Comparison of ENCODE assay signal across 1 cellular context in genomic region chr19:44722131-44723121, GRCh38.
TF ChIP-seq lines count a peak whose summit lies in the region.

No MANE protein-coding gene starts in this region.

TF ChIP-seq in H1, 55 proteins besides CTCF, POLR2A, EP300 and RAD21:
- TF ChIP-seq CEBPB (IDR thresholded peaks at IDR 0.05; ENCODE audit: low read depth, low read length) = no peak
- no peak for TF ChIP-seq YY1 (IDR thresholded peaks at IDR 0.05; ENCODE audit: low read depth, low read length)
- TF ChIP-seq RFX5 (IDR thresholded peaks at IDR 0.05; ENCODE audit: borderline replicate concordance, low read depth, low read length) = no peak
- TF ChIP-seq, protein P1, sequence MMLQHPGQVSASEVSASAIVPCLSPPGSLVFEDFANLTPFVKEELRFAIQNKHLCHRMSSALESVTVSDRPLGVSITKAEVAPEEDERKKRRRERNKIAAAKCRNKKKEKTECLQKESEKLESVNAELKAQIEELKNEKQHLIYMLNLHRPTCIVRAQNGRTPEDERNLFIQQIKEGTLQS (IDR thresholded peaks at IDR 0.05; ENCODE audit: insufficient read depth, low read depth, low read length) = no peak
- no peak for TF ChIP-seq TAF7 (optimal IDR thresholded peaks at IDR 0.05; ENCODE audit: borderline replicate concordance, low read depth, low read length)
- no peak for TF ChIP-seq CHD2 (IDR thresholded peaks at IDR 0.05; ENCODE audit: low read length)
- TF ChIP-seq, protein P2, sequence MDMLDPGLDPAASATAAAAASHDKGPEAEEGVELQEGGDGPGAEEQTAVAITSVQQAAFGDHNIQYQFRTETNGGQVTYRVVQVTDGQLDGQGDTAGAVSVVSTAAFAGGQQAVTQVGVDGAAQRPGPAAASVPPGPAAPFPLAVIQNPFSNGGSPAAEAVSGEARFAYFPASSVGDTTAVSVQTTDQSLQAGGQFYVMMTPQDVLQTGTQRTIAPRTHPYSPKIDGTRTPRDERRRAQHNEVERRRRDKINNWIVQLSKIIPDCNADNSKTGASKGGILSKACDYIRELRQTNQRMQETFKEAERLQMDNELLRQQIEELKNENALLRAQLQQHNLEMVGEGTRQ (IDR thresholded peaks at IDR 0.05; ENCODE audit: low read length) = no peak
- no peak for TF ChIP-seq CBX5 (IDR thresholded peaks at IDR 0.05; ENCODE audit: low read depth, low read length)
- no peak for TF ChIP-seq RXRA (IDR thresholded peaks at IDR 0.05; ENCODE audit: insufficient read depth, low read depth, low read length)
- no peak for TF ChIP-seq EZH2 (IDR thresholded peaks at IDR 0.05; ENCODE audit: low read depth, low read length, severe bottlenecking)
- TF ChIP-seq RNF2 (IDR thresholded peaks at IDR 0.05; ENCODE audit: borderline replicate concordance, low read depth, low read length, missing control alignments, poor library complexity, severe bottlenecking) = no peak
- TF ChIP-seq SP1 (IDR thresholded peaks at IDR 0.05; ENCODE audit: low read depth, low read length) = no peak
